In genomic region chr19:39969681-39970423, GRCh38 we compare ENCODE assay signal across 8 cellular contexts. TPM values are rescaled to one million over a fixed set of nuclear protein-coding genes. Genes with fewer than 3 reads are reported as not detected.
DNase-seq lines count a peak whose midpoint lies in the region; ATAC-seq and TF ChIP-seq lines count a peak whose summit lies in the region.

No MANE protein-coding gene starts in this region.

- H4K20me1 ChIP-seq in OCI-LY7 (ENCODE audit: insufficient read depth, low read length) = no peaks in the 10 kb centered on the region

- POLR2A ChIA-PET in OCI-LY7 (lab: Charles Lee) = interaction anchor here (0.6 to 2.2 kb wide), 15 partner anchors 9 to 340 kb away, joined by 3 to 12 read pairs (median 4); partner anchors contain the start of genes FBL, ZNF546 and ZNF780A

- no peak for DNase-seq in OCI-LY7 (ENCODE audit: low spot score)
- no peak for DNase-seq in dorsolateral prefrontal cortex
- DNase-seq in neural crest cell (ENCODE audit: low read depth, low spot score) = no peak
- DNase-seq in CD1c-positive myeloid dendritic cell (ENCODE audit: extremely low spot score) = no peak
- no peak for DNase-seq in dedifferentiated amniotic fluid mesenchymal stem cell (ENCODE audit: extremely low spot score)

- H3K9me3 Mint-ChIP-seq in neural crest cell = no peaks in the 10 kb centered on the region

- no peaks in the 10 kb centered on the region for H3K27me3 ChIP-seq in dorsolateral prefrontal cortex

- TF ChIP-seq CTCF in C4-2B (conservative IDR thresholded peaks at IDR 0.05) = no peak
- no peak for TF ChIP-seq CTCF in OCI-LY7 (conservative IDR thresholded peaks at IDR 0.05; ENCODE audit: low read length)
- TF ChIP-seq CTCF in dorsolateral prefrontal cortex (IDR thresholded peaks at IDR 0.05 in 54 of 56, conservative IDR thresholded peaks at IDR 0.05 in 2 of 56; ENCODE audit: low read depth in 1 of 56, partially characterized antibody in 56 of 56) = no peak
- TF ChIP-seq CTCF in neural crest cell (conservative IDR thresholded peaks at IDR 0.05) = no peak

- H3K36me3 ChIP-seq in OCI-LY7 (ENCODE audit: insufficient read depth, low read length) = peaks cover 26% of the 10 kb centered on the region

- peaks cover 15% of the 10 kb centered on the region for H3K79me2 ChIP-seq in OCI-LY7 (ENCODE audit: insufficient read depth, low read depth, low read length)

- H3K36me3 Mint-ChIP-seq in neural crest cell (ENCODE audit: low read depth) = peaks cover 17% of the 10 kb centered on the region

- H2AFZ ChIP-seq in OCI-LY7 (ENCODE audit: low read length) = peak overlapping the region; percentile 64; the same call in 1 of the 2 replicates

- H3K27me3 Mint-ChIP-seq in neural crest cell (ENCODE audit: low read depth) = no peaks in the 10 kb centered on the region

- no TSS peak for BruUV-seq in OCI-LY7 (replicated peaks; lab: Mats Ljungman, UMichigan)

- H3K4me3 ChIP-seq in OCI-LY7 (ENCODE audit: low read depth, low read length, poor library complexity, severe bottlenecking) (peak overlapping the region; percentile 86), dorsolateral prefrontal cortex (peak overlapping the region; percentile 52 to 100 (median 92))

- no peaks in the 10 kb centered on the region for H3K9me3 ChIP-seq in OCI-LY7 (ENCODE audit: low read length)

- ATAC-seq in HG03342 (IDR thresholded peaks at IDR 0.05; ENCODE audit: unreplicated experiment) (no peak), HG03196 (IDR thresholded peaks at IDR 0.05; ENCODE audit: unreplicated experiment) (no peak)

- H3K4me1 Mint-ChIP-seq in neural crest cell = peaks cover 31% of the 10 kb centered on the region

- peaks cover 23% of the 10 kb centered on the region for H3K4me1 ChIP-seq in OCI-LY7 (ENCODE audit: insufficient read depth, low read length, poor library complexity, severe bottlenecking)

- H3K4me3 Mint-ChIP-seq in neural crest cell = peak overlapping the region; percentile 99

- intact Hi-C loops in OCI-LY7 (cut with micrococcal nuclease; ENCODE audit: unreplicated experiment) = loop anchor here (1.0 to 5.0 kb wide), 3 partner anchors 29 to 177 kb away; no protein-coding TSS in a partner anchor
- intact Hi-C loops in dorsolateral prefrontal cortex (cut with DNase I) = loop anchor here (2.0 to 5.0 kb wide), 3 partner anchors 123 to 177 kb away; partner anchors contain the start of genes FBL (in 2 of the 2) and DYRK1B (in 1 of the 2)

- CTCF ChIA-PET in OCI-LY7 (lab: Charles Lee; ENCODE audit: unreplicated experiment) = interaction anchor here (0.6 to 1.7 kb wide), 8 partner anchors 9 to 91 kb away, joined by 3 to 4 read pairs (median 4); no protein-coding TSS in a partner anchor

- H3K27ac ChIP-seq in C4-2B (peak overlapping the region; percentile 85), OCI-LY7 (ENCODE audit: low read depth, low read length, poor library complexity, severe bottlenecking) (peak overlapping the region; percentile 60), dorsolateral prefrontal cortex (peak overlapping the region in 57 of 59 donors; percentile 59 to 97 (median 89))

- peak overlapping the region; percentile 84 for H3K4me2 ChIP-seq in OCI-LY7 (ENCODE audit: low read length)

- H3K27ac Mint-ChIP-seq in neural crest cell (ENCODE audit: unreplicated experiment) = peak overlapping the region; percentile 98

- H3K9me2 ChIP-seq in OCI-LY7 (ENCODE audit: insufficient read depth, low read length) = no peaks in the 10 kb centered on the region

RNA-seq across cellular contexts. Expression of gene PSMC4, which starts 1.1 kb away (rescaled TPM):
- total RNA-seq in OCI-LY7 (2014; rRNA removed; shearing (Covaris generic)) = 82.3 and 94.3 TPM in 2 replicates
- 73.6 and 78.0 TPM in 2 replicates for total RNA-seq in OCI-LY7 (2022)
- 100 to 1,000 TPM in 12 of 120 experiments, 10 to 100 TPM in 108; 48.2 to 109 (median 89.0) TPM for total RNA-seq in dorsolateral prefrontal cortex
- 114 and 118 TPM in 2 replicates for total RNA-seq in neural crest cell

RNA-seq across cellular contexts. Expression of gene ZNF546, which starts 27.0 kb away (rescaled TPM):
- 2.3 and 5.0 TPM in 2 replicates for total RNA-seq in OCI-LY7 (2014; rRNA removed; shearing (Covaris generic))
- total RNA-seq in OCI-LY7 (2022) = 9.3 and 11.5 TPM in 2 replicates
- 10 to 100 TPM in 103 of 120 experiments, 1 to 10 TPM in 17; 5.7 to 28.7 (median 12.8) TPM for total RNA-seq in dorsolateral prefrontal cortex
- 5.3 and 6.5 TPM in 2 replicates for total RNA-seq in neural crest cell

RNA-seq across cellular contexts. Expression of gene FCGBP, which starts 35.4 kb away (rescaled TPM):
- 0.21 and 0.41 TPM in 2 replicates for total RNA-seq in OCI-LY7 (2014; rRNA removed; shearing (Covaris generic))
- 1.1 and 1.7 TPM in 2 replicates for total RNA-seq in OCI-LY7 (2022)
- total RNA-seq in dorsolateral prefrontal cortex = 100 to 1,000 TPM in 8 of 120 experiments, 10 to 100 TPM in 93, 1 to 10 TPM in 19; 2.1 to 353 (median 22.5) TPM
- total RNA-seq in neural crest cell = 1.0 and 1.6 TPM in 2 replicates
